Comparison of ENCODE assay signal across 25 cellular contexts in the genomic region with DNA sequence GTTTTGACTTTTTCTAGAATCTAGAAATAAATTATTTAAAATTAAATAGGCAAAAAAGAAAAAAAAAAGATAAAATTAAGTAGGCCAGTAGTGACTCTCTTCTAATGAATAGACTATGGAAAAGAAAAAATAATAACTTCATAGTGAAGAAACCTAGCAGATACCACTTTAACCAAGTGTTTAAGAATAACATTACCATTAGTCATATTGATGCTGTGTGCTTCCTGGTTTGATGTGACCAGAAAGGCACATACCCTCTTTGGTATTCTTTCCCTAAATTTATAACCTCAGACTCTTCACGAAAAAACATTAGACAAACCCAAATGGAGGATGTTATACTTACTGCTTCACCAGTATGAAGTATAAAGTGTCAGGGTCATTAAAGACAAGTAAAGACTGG. TPM values are rescaled to one million over a fixed set of nuclear protein-coding genes. Genes with fewer than 3 reads are reported as not detected.
DNase-seq lines count a peak whose midpoint lies in the region; ATAC-seq, FAIRE-seq and TF ChIP-seq lines count a peak whose summit lies in the region.
"Had no signal": no experiment of that assay in that cellular context is flagged by ENCODE, and none has a peak within 500 bp of the region (broad histone marks: within the 10 kb centered on the region; RNA-seq: fewer than 3 reads in every experiment).

No MANE protein-coding gene starts in this region.

- H3K4me1 Mint-ChIP-seq in astrocyte (ENCODE audit: low read depth, unreplicated experiment), result peaks cover 4% of the 10 kb centered on the region
- H3K4me1 Mint-ChIP-seq: central memory CD8-positive, alpha-beta T cell had no signal

- no peaks in the 10 kb centered on the region for H3K9me3 Mint-ChIP-seq in astrocyte (ENCODE audit: unreplicated experiment)
- H3K9me3 Mint-ChIP-seq: activated CD4-positive, alpha-beta T cell treated with anti-CD3 and anti-CD28 coated beads, Interleukin-2, amount 10 ng/mL, durations not matched to agents 7 days and 5 days; CD4-positive, CD25-positive, alpha-beta regulatory T cell; central memory CD8-positive, alpha-beta T cell; effector memory CD8-positive, alpha-beta T cell had no signal

- no peak for TF ChIP-seq EP300 in A549 (IDR thresholded peaks at IDR 0.05)

- H3K36me3 ChIP-seq in astrocyte (ENCODE audit: insufficient read depth, low read length), result peaks cover 3% of the 10 kb centered on the region
- H3K36me3 ChIP-seq: adrenal gland had no signal

- FAIRE-seq in A549 (lab: Jason Lieb, UNC) (no peak), astrocyte (lab: Jason Lieb, UNC) (peak; percentile 88)

- H3K4me2 ChIP-seq in A549 (no peak overlapping the region), astrocyte (ENCODE audit: low read length) (no peak overlapping the region)
- H3K4me2 ChIP-seq: KMS-11 had no signal

- ATAC-seq in A549 (no peak; a peak in 1 of 6 replicates), foreskin keratinocyte (no peak), HG03175 (IDR thresholded peaks at IDR 0.05; ENCODE audit: unreplicated experiment) (no peak), GM21390 (IDR thresholded peaks at IDR 0.05; ENCODE audit: unreplicated experiment) (no peak), GM19324 (IDR thresholded peaks at IDR 0.05; ENCODE audit: low FRiP score, unreplicated experiment) (no peak)
- ATAC-seq: effector memory CD8-positive, alpha-beta T cell; left lobe of liver had no signal

- H3K27me3 ChIP-seq in astrocyte (ENCODE audit: insufficient read depth, low read length), result no peaks in the 10 kb centered on the region
- no peaks in the 10 kb centered on the region for H3K27me3 ChIP-seq in foreskin keratinocyte
- H3K27me3 ChIP-seq: adrenal gland, spleen had no signal

- POLR2A ChIA-PET in A549 (lab: Yijun Ruan, JAX), result no interaction called here

- DNase-seq in A549 (ENCODE audit: low read depth in 1 of 2, low spot score in 1 of 2) (no peak), HFF-Myc (ENCODE audit: extremely low read depth, low read depth) (peak; percentile 3), astrocyte (ENCODE audit: low read depth) (peak; percentile 52), foreskin keratinocyte (peak; percentile 4 to 10)
- DNase-seq in activated CD4-positive, alpha-beta T cell treated with anti-CD3 and anti-CD28 coated beads for 1 hour, result no peak
- DNase-seq: activated CD4-positive, alpha-beta T cell treated with anti-CD3 and anti-CD28 coated beads, Interleukin-2, amount 10 ng/mL, durations not matched to agents 7 days and 5 days; activated effector memory CD4-positive, alpha-beta T cell treated with Interleukin-2 at 50 U/mL for 16 hours; adrenal gland; CD4-positive, CD25-positive, alpha-beta regulatory T cell; effector memory CD8-positive, alpha-beta T cell; midbrain; NCI-H1092; NCI-H2107; NCI-H526; SHP77; spleen; stimulated activated CD4-positive, alpha-beta T cell treated with anti-CD3 and anti-CD28 coated beads, Interleukin-4, amount 100 ng/mL, for 4 hours; T-helper 1 cell had no signal

- TF ChIP-seq POLR2A in A549 (IDR thresholded peaks at IDR 0.05; ENCODE audit: low read length), result no peak

- H3K4me3 Mint-ChIP-seq in astrocyte (ENCODE audit: unreplicated experiment), result no peak overlapping the region
- H3K4me3 Mint-ChIP-seq: activated CD4-positive, alpha-beta T cell treated with anti-CD3 and anti-CD28 coated beads, Interleukin-2, amount 10 ng/mL, durations not matched to agents 7 days and 5 days; CD4-positive, CD25-positive, alpha-beta regulatory T cell; central memory CD8-positive, alpha-beta T cell; effector memory CD8-positive, alpha-beta T cell had no signal

- CTCF ChIA-PET in A549 (lab: Yijun Ruan, JAX), result interaction anchor here (0.7 kb wide), 1 partner anchor 1226 kb away, joined by 3 read pairs; no protein-coding TSS in a partner anchor

- TF ChIP-seq CTCF in A549 (IDR thresholded peaks at IDR 0.05), result no peak
- TF ChIP-seq CTCF in HFF-Myc (IDR thresholded peaks at IDR 0.05; ENCODE audit: low read depth, low read length, missing control alignments), result no peak
- TF ChIP-seq CTCF in astrocyte (IDR thresholded peaks at IDR 0.05; ENCODE audit: insufficient read depth, low read depth, low read length), result no peak
- TF ChIP-seq CTCF in foreskin keratinocyte (conservative IDR thresholded peaks at IDR 0.05), result no peak

- H3K27ac ChIP-seq in A549, result no peak overlapping the region
- H3K27ac ChIP-seq in astrocyte (ENCODE audit: low read depth, low read length), result no peak overlapping the region
- H3K27ac ChIP-seq in foreskin keratinocyte, result no peak overlapping the region
- H3K27ac ChIP-seq: 22Rv1, adrenal gland, KMS-11 had no signal

- no peak overlapping the region for H3K9ac ChIP-seq in astrocyte (ENCODE audit: low read length)
- H3K9ac ChIP-seq: KMS-11 had no signal

- no peaks in the 10 kb centered on the region for H3K9me3 ChIP-seq in A549
- no peaks in the 10 kb centered on the region for H3K9me3 ChIP-seq in astrocyte (ENCODE audit: insufficient read depth, low read depth, low read length)
- H3K9me3 ChIP-seq: adrenal gland, spleen had no signal

- no peak overlapping the region for H3K27ac Mint-ChIP-seq in astrocyte (ENCODE audit: unreplicated experiment)
- H3K27ac Mint-ChIP-seq: activated CD4-positive, alpha-beta T cell treated with anti-CD3 and anti-CD28 coated beads, Interleukin-2, amount 10 ng/mL, durations not matched to agents 7 days and 5 days; CD4-positive, CD25-positive, alpha-beta regulatory T cell; effector memory CD8-positive, alpha-beta T cell had no signal

- H3K4me1 ChIP-seq in A549 (peaks cover 6% of the 10 kb centered on the region; the same call in 2 of the 3 replicates), astrocyte (ENCODE audit: insufficient read depth, low read length) (no peaks in the 10 kb centered on the region), foreskin keratinocyte (no peaks in the 10 kb centered on the region)
- H3K4me1 ChIP-seq: adrenal gland had no signal

- no peaks in the 10 kb centered on the region for H4K20me1 ChIP-seq in astrocyte (ENCODE audit: insufficient read depth, low read length)

- H3K4me3 ChIP-seq in A549 (no peak overlapping the region), HFF-Myc (replicated peaks; ENCODE audit: low read depth, low read length) (no peak overlapping the region), astrocyte (ENCODE audit: insufficient read depth, low read depth, low read length) (no peak overlapping the region)
- H3K4me3 ChIP-seq: adrenal gland, spleen had no signal

- no peaks in the 10 kb centered on the region for H3K79me2 ChIP-seq in astrocyte (ENCODE audit: insufficient read depth, low read length)

- no peak for TF ChIP-seq RAD21 in A549 (conservative IDR thresholded peaks at IDR 0.05 in 1 of 2, IDR thresholded peaks at IDR 0.05 in 1 of 2)

- WGBS in A549 (ENCODE audit: missing lambda C conversion rate), result 79% methylated on average over 1 of the region's 1 CpG

- no peaks in the 10 kb centered on the region for H3K27me3 Mint-ChIP-seq in astrocyte (ENCODE audit: low read depth, unreplicated experiment)
- H3K27me3 Mint-ChIP-seq: activated CD4-positive, alpha-beta T cell treated with anti-CD3 and anti-CD28 coated beads, Interleukin-2, amount 10 ng/mL, durations not matched to agents 7 days and 5 days; CD4-positive, CD25-positive, alpha-beta regulatory T cell; central memory CD8-positive, alpha-beta T cell; effector memory CD8-positive, alpha-beta T cell had no signal

- no peaks in the 10 kb centered on the region for H3K36me3 Mint-ChIP-seq in astrocyte (ENCODE audit: low read depth, unreplicated experiment)

- H2AFZ ChIP-seq in astrocyte (ENCODE audit: low read depth, low read length), result no peak overlapping the region

TF ChIP-seq in A549, 52 proteins besides CTCF, POLR2A, EP300 and RAD21:
- TF ChIP-seq FOSL2 (IDR thresholded peaks at IDR 0.05), result no peak
- 0 out of 2 replicates have a peak, but pooled peaks have one; percentile 16 for TF ChIP-seq FOSL2 (CRISPR knock-in tag; IDR thresholded peaks at IDR 0.05)
- TF ChIP-seq EHMT2 (IDR thresholded peaks at IDR 0.05; ENCODE audit: low read depth), result no peak

RNA-seq across cellular contexts. Expression of a gene that starts 42.6 kb away (rescaled TPM):
- polyA plus RNA-seq in A549 (2011; rRNA removed), result 14.2 and 14.8 TPM in 2 replicates
- polyA plus RNA-seq in A549 (2012; cell fraction: cytosol; rRNA removed), result 2.0 and 2.3 TPM in 2 replicates
- polyA plus RNA-seq in A549 (2012; cell fraction: nucleus; rRNA removed), result 1.9 and 2.6 TPM in 2 replicates
- polyA plus RNA-seq in A549 (2017; fragmentation: RNase III; extraction: RNeasy Plus Mini Kit Qiagen cat#74134 plus additional on column Dnase treatment), result 12.3 to 14.4 TPM (median 12.6 TPM) in 3 replicates
- polyA minus RNA-seq in A549 (2011; rRNA and poly(A)+ RNA removed), result 4.1 and 4.8 TPM in 2 replicates
- 6.8 and 7.1 TPM in 2 replicates for total RNA-seq in astrocyte
- total RNA-seq in foreskin keratinocyte, result 25.2 and 30.4 TPM in 2 replicates
- polyA plus RNA-seq in foreskin keratinocyte, result 5.7 and 7.9 TPM in 2 replicates

Comparison
In these comparisons a context has a peak if more than half of its experiments do, and no peak if none do; other contexts are left out.
1. DNase-seq: peak in HFF-Myc (single experiment), astrocyte (single experiment) and foreskin keratinocyte (2 of 2); none in A549 (0 of 2) and activated CD4-positive, alpha-beta T cell treated with anti-CD3 and anti-CD28 coated beads for 1 hour (single experiment).